In genomic region chr14:104187931-104188726, GRCh38 we compare ENCODE assay signal across 27 cellular contexts. TPM values are rescaled to one million over a fixed set of nuclear protein-coding genes. Genes with fewer than 3 reads are reported as not detected.
A peak's percentile ranks its signal among the peaks of the same experiment; 100 is the strongest.
DNase-seq lines count a peak whose midpoint lies in the region; ATAC-seq, FAIRE-seq and TF ChIP-seq lines count a peak whose summit lies in the region.
"Had no signal": no experiment of that assay in that cellular context is flagged by ENCODE, and none has a peak within 500 bp of the region (broad histone marks: within the 10 kb centered on the region; RNA-seq: fewer than 3 reads in every experiment).

No MANE protein-coding gene starts in this region.

- H3K36me3 ChIP-seq in GM12878 (ENCODE audit: control insufficient read depth in 2 of 2, insufficient read depth in 2 of 2, low read length in 1 of 2) (no peaks in the 10 kb centered on the region), small intestine (ENCODE audit: control insufficient read depth in 2 of 2, insufficient read depth in 2 of 2, low read length in 2 of 2) (no peaks in the 10 kb centered on the region)
- H3K36me3 ChIP-seq: vagina had no signal

- SMC1A ChIA-PET in GM12878 (lab: Charles Lee; ENCODE audit: uncharacterized antibody, unreplicated experiment) = no interaction called here

- BruUV-seq in GM12878 (replicated peaks; lab: Mats Ljungman, UMichigan) = no TSS peak

- peak; percentile 5 for DNase-seq in NCI-H2196 (lab: John Stamatoyannopoulos, UW; ENCODE audit: unreplicated experiment)
- DNase-seq in NCI-H2196 treated with DMSO at 0.1 percent for 48 hours (lab: John Stamatoyannopoulos, UW; ENCODE audit: unreplicated experiment) = no peak
- DNase-seq in M059J (ENCODE audit: low read depth) = peak; percentile 3
- DNase-seq in GM12878 (ENCODE audit: low read depth, low spot score) = no peak
- peak; percentile 32 for DNase-seq in small intestine
- DNase-seq in DMS114 treated with DMSO at 0.1 percent for 48 hours (lab: John Stamatoyannopoulos, UW; ENCODE audit: unreplicated experiment) = no peak
- no peak for DNase-seq in SIG-M5 treated with dmso at 0.1 percent for 504 hours (lab: John Stamatoyannopoulos, UW; ENCODE audit: unreplicated experiment)
- DNase-seq: activated CD4-positive, alpha-beta T cell treated with anti-CD3 and anti-CD28 coated beads, Interleukin-2, amount 50 U/mL, for 1 hour; activated naive CD4-positive, alpha-beta T cell treated with anti-CD3 and anti-CD28 coated beads for 36 hours; activated T-cell treated with anti-CD3 and anti-CD28 coated beads, Interleukin-2, amount 50 U/mL, for 48 hours; CD8-positive, alpha-beta memory T cell; DMS 273 treated with DMSO at 0.1 percent for 48 hours; HFFc6; hypothalamus; Kasumi-1; naive B cell; NCI-H1048; NCI-H187 treated with DMSO at 0.1 percent for 48 hours; NCI-H2227 treated with DMSO at 0.1 percent for 48 hours; NCI-H82; T-helper 2 cell had no signal

- no peak for TF ChIP-seq EP300 in GM12878 (IDR thresholded peaks at IDR 0.05; ENCODE audit: borderline replicate concordance in 1 of 2, control insufficient read depth in 1 of 2, low read depth in 2 of 2, low read length in 2 of 2)

- H4K20me1 ChIP-seq in GM12878 (ENCODE audit: control insufficient read depth, insufficient read depth) = no peaks in the 10 kb centered on the region

- no peaks in the 10 kb centered on the region for H3K4me1 ChIP-seq in GM12878 (ENCODE audit: control insufficient read depth, insufficient read depth, low read length)
- H3K4me1 ChIP-seq in small intestine (ENCODE audit: control insufficient read depth in 2 of 2, insufficient read depth in 1 of 2, low read depth in 1 of 2, low read length in 1 of 2) = no peaks in the 10 kb centered on the region
- H3K4me1 ChIP-seq: vagina had no signal

- H3K4me2 ChIP-seq in GM12878 (ENCODE audit: control insufficient read depth, insufficient read depth) = no peak overlapping the region

- FAIRE-seq in GM12878 (lab: Jason Lieb, UNC) = no peak
- FAIRE-seq in small intestine (lab: Jason Lieb, UNC) = no peak
- FAIRE-seq: A204.1, G401.6 had no signal

- no peaks in the 10 kb centered on the region for H3K27me3 ChIP-seq in GM12878 (replicated peaks in 1 of 2; ENCODE audit: control insufficient read depth in 2 of 2, insufficient read depth in 2 of 2, low read length in 1 of 2)
- H3K27me3 ChIP-seq in small intestine (ENCODE audit: control insufficient read depth in 2 of 2, insufficient read depth in 2 of 2, low read length in 2 of 2) = no peaks in the 10 kb centered on the region
- H3K27me3 ChIP-seq: vagina had no signal

- ATAC-seq in GM12878 = peak; percentile 38; the same call in 1 of the 3 replicates
- no peak for ATAC-seq in HG02623 (IDR thresholded peaks at IDR 0.05; ENCODE audit: unreplicated experiment)
- ATAC-seq: SK-N-SH treated with all-trans-retinoic acid at 6 μM for 48 hours had no signal

- no peaks in the 10 kb centered on the region for H3K79me2 ChIP-seq in GM12878 (ENCODE audit: control insufficient read depth, insufficient read depth, low read length)

- no peak overlapping the region for H2AFZ ChIP-seq in GM12878 (ENCODE audit: control insufficient read depth, low read depth, low read length)

- H3K9ac ChIP-seq in GM12878 (ENCODE audit: control insufficient read depth, insufficient read depth, low read length) = no peak overlapping the region

- no peak for TF ChIP-seq CTCF in GM12878 (IDR thresholded peaks at IDR 0.05 in 2 of 3, conservative IDR thresholded peaks at IDR 0.05 in 1 of 3; ENCODE audit: control insufficient read depth in 2 of 3, extremely low read depth in 1 of 3, insufficient read depth in 1 of 3, low read depth in 3 of 3, low read length in 3 of 3)

- intact Hi-C loops in GM12878 (cut with micrococcal nuclease; ENCODE audit: unreplicated experiment) = no loop called here

- POLR2A ChIA-PET in GM12878 (lab: Charles Lee) = no interaction called here

- CTCF ChIA-PET in GM12878 (lab: Yijun Ruan, JAX) = no interaction called here

- WGBS in GM12878 (ENCODE audit: insufficient coverage, insufficient replicate concordance, low lambda C conversion rate, missing lambda C conversion rate) = 42% methylated on average over 25 of the region's 27 CpGs
- WGBS in small intestine, 3 donors = 36 to 63% (median 50%) methylated on average over 23 to 27 of the region's 27 CpGs

- H3K27ac ChIP-seq in GM12878 (ENCODE audit: control insufficient read depth, insufficient read depth) = no peak overlapping the region
- no peak overlapping the region for H3K27ac ChIP-seq in small intestine (ENCODE audit: low read depth in 1 of 2, low read length in 1 of 2)
- H3K27ac ChIP-seq: vagina had no signal

- no peak for TF ChIP-seq POLR2A in GM12878 (IDR thresholded peaks at IDR 0.05; ENCODE audit: low read depth, low read length)

- RAD21 ChIA-PET in GM12878 (lab: Charles Lee; ENCODE audit: unreplicated experiment) = no interaction called here

- no peaks in the 10 kb centered on the region for H3K9me3 ChIP-seq in GM12878 (replicated peaks; ENCODE audit: control insufficient read depth, insufficient read depth, low read length)
- H3K9me3 ChIP-seq in small intestine (ENCODE audit: control insufficient read depth, low read depth) = no peaks in the 10 kb centered on the region
- H3K9me3 ChIP-seq: vagina had no signal

- H3K4me3 ChIP-seq in GM12878 (no peak overlapping the region), small intestine (ENCODE audit: low read depth in 1 of 2, low read length in 2 of 2) (no peak overlapping the region)
- H3K4me3 ChIP-seq: vagina had no signal

- no peak for TF ChIP-seq RAD21 in GM12878 (IDR thresholded peaks at IDR 0.05; ENCODE audit: insufficient read depth, low read depth, low read length)

- in situ Hi-C loops in GM12878 (cut with MboI) = no loop called here

TF ChIP-seq in GM12878, 131 proteins besides CTCF, POLR2A, EP300 and RAD21:
- TF ChIP-seq ZBTB33 (IDR thresholded peaks at IDR 0.05) (no peak), ZNF384 (IDR thresholded peaks at IDR 0.05; ENCODE audit: borderline replicate concordance, low read depth, low read length) (no peak), FOXK2 (IDR thresholded peaks at IDR 0.05) (no peak), NR2F1 (conservative IDR thresholded peaks at IDR 0.05) (no peak)

RNA-seq across cellular contexts. Expression of gene KIF26A, which starts 49.7 kb away (rescaled TPM):
- not detected in 2 replicates for total RNA-seq in M059J (2014; rRNA removed; shearing (Covaris generic))
- total RNA-seq in GM12878 (2013; cell fraction: nucleolus; rRNA removed) = 0.13 and 0.15 TPM in 2 replicates
- not detected in 2 replicates for total RNA-seq in GM12878 (2014; rRNA removed)
- not detected in 2 replicates for total RNA-seq in GM12878 (2014; rRNA removed; fragmentation: Illumina TruSeq; extraction: Trizol)
- 0.05 TPM in 1 of 2 replicates, not detected in the other for total RNA-seq in GM12878 (2021)
- polyA plus RNA-seq in GM12878 (2011; ENCODE audit: low read depth) = not detected
- polyA plus RNA-seq in GM12878 (2011; rRNA removed) = not detected in 2 replicates
- polyA plus RNA-seq in GM12878 (2011; cell fraction: cytosol; rRNA removed) = under 0.01 TPM in 1 of 2 replicates, not detected in the other
- polyA plus RNA-seq in GM12878 (2011; cell fraction: nucleus; rRNA removed) = 0.01 and 0.06 TPM in 2 replicates
- polyA plus RNA-seq in GM12878 (2012) = 0.03 TPM in 1 of 2 replicates, not detected in the other
- not detected in 2 replicates for polyA plus RNA-seq in GM12878 (2014; fragmentation: Illumina TruSeq; extraction: Trizol)
- polyA plus RNA-seq in GM12878 (2014; fragmentation: Nextera tagmentation; extraction: Ambion mirVana) = not detected
- polyA plus RNA-seq in GM12878 (2014; rRNA removed) = not detected in 2 replicates
- polyA plus RNA-seq in GM12878 (2016; fragmentation: Nextera tagmentation; extraction: Ambion mirVana) = not detected
- not detected in 2 replicates for polyA minus RNA-seq in GM12878 (2011; rRNA and poly(A)+ RNA removed)
- 0.27 and 0.31 TPM in 2 replicates for polyA minus RNA-seq in GM12878 (2011; cell fraction: cytosol; rRNA and poly(A)+ RNA removed)
- 0.12 and 0.19 TPM in 2 replicates for polyA minus RNA-seq in GM12878 (2011; cell fraction: nucleus; rRNA and poly(A)+ RNA removed)
- 1 to 10 TPM in 1 of 3 donors, under 1 TPM in 1, not detected in 1; 0.27 to 4.8 TPM for polyA plus RNA-seq in small intestine
- total RNA-seq: B cell had no signal
- polyA plus RNA-seq: CD8-positive, alpha-beta memory T cell had no signal

Comparison
In these comparisons a context has a peak if more than half of its experiments do, and no peak if none do; other contexts are left out.
1. DNase-seq: peak in NCI-H2196 (single experiment), M059J (single experiment) and small intestine (single experiment); none in NCI-H2196 treated with DMSO at 0.1 percent for 48 hours (single experiment), GM12878 (single experiment), DMS114 treated with DMSO at 0.1 percent for 48 hours (single experiment) and SIG-M5 treated with dmso at 0.1 percent for 504 hours (single experiment).